ENCODE assay signal across 8 cellular contexts in genomic region chr5:56479701-56480304, GRCh38.
A peak's percentile ranks its signal among the peaks of the same experiment; 100 is the strongest.
DNase-seq lines count a peak whose midpoint lies in the region; ATAC-seq and TF ChIP-seq lines count a peak whose summit lies in the region.

No MANE protein-coding gene starts in this region.

- H3K4me3 ChIP-seq in BE2C (ENCODE audit: low read depth, low read length) (peak overlapping the region; percentile 85), sigmoid colon (peak overlapping the region in 1 of 4 donors; percentile 75)

- H3K36me3 ChIP-seq in BE2C: no peaks in the 10 kb centered on the region
- H3K36me3 ChIP-seq in sigmoid colon: no peaks in the 10 kb centered on the region

- 60 to 76% methylated on average over 12 of the region's 12 CpGs for WGBS in sigmoid colon, 2 donors

- TF ChIP-seq POLR2A in sigmoid colon (IDR thresholded peaks at IDR 0.05): no peak

- TF ChIP-seq EP300 in sigmoid colon (IDR thresholded peaks at IDR 0.05): no peak

- ATAC-seq in HG02588 (IDR thresholded peaks at IDR 0.05; ENCODE audit: unreplicated experiment): peak; percentile 32
- ATAC-seq in foreskin keratinocyte: peak; percentile 32
- no peak for ATAC-seq in GM19397 (IDR thresholded peaks at IDR 0.05; ENCODE audit: unreplicated experiment)

- H3K4me1 ChIP-seq in BE2C (peaks cover 14% of the 10 kb centered on the region), foreskin keratinocyte (peaks cover 12% of the 10 kb centered on the region), sigmoid colon (peaks cover 0 to 24% (median 9%) of the 10 kb centered on the region in 4 donors)

- no peaks in the 10 kb centered on the region for H3K9me3 ChIP-seq in BE2C
- H3K9me3 ChIP-seq in sigmoid colon: no peaks in the 10 kb centered on the region

- TF ChIP-seq CTCF in BE2C (IDR thresholded peaks at IDR 0.05; ENCODE audit: low read depth, low read length) (no peak), foreskin keratinocyte (conservative IDR thresholded peaks at IDR 0.05) (no peak), sigmoid colon (IDR thresholded peaks at IDR 0.05) (no peak)

- DNase-seq in BE2C (no peak), foreskin keratinocyte (no peak), sigmoid colon (no peak), HK-2 (ENCODE audit: unreplicated experiment) (no peak), HPDE6-E6E7 (ENCODE audit: extremely low spot score) (no peak)
- DNase-seq in activated CD4-positive, alpha-beta T cell treated with anti-CD3 and anti-CD28 coated beads, Interleukin-2, amount 50 U/mL, for 1 hour: peak; percentile 43

- H3K27me3 ChIP-seq in BE2C (no peaks in the 10 kb centered on the region), foreskin keratinocyte (no peaks in the 10 kb centered on the region), sigmoid colon (no peaks in the 10 kb centered on the region)

- H3K27ac ChIP-seq in foreskin keratinocyte: peak overlapping the region; percentile 37
- peak overlapping the region; percentile 81 to 89 (median 84) for H3K27ac ChIP-seq in sigmoid colon

- intact Hi-C loops in sigmoid colon (cut with DNase I): loop anchor here (10.0 kb wide), 1 partner anchor 335 kb away; the partner anchor contains the start of gene MAP3K1
